ENCODE assay signal across 9 cellular contexts in genomic region chr2:102449370-102449974, GRCh38. TPM values are rescaled to one million over a fixed set of nuclear protein-coding genes. Genes with fewer than 3 reads are reported as not detected.
A peak's percentile ranks its signal among the peaks of the same experiment; 100 is the strongest.
DNase-seq lines count a peak whose midpoint lies in the region; ATAC-seq, FAIRE-seq and TF ChIP-seq lines count a peak whose summit lies in the region.
"Had no signal": no experiment of that assay in that cellular context is flagged by ENCODE, and none has a peak within 500 bp of the region (broad histone marks: within the 10 kb centered on the region; RNA-seq: fewer than 3 reads in every experiment).

No MANE protein-coding gene starts in this region.

- no peak overlapping the region for H3K27ac Mint-ChIP-seq in activated T-cell treated with anti-CD3 and anti-CD28 coated beads, Interleukin-2, amount 50 U/mL, for 24 hours

- H3K9me3 Mint-ChIP-seq in activated T-cell treated with anti-CD3 and anti-CD28 coated beads, Interleukin-2, amount 50 U/mL, for 24 hours: no peaks in the 10 kb centered on the region
- H3K9me3 Mint-ChIP-seq: natural killer cell treated with Interleukin-12 subunit alpha and Interleukin-12 subunit beta and Interleukin-15 and Interleukin-18, amount 100 ng/mL, for 72 hours had no signal

- peaks cover 11% of the 10 kb centered on the region for H3K4me1 Mint-ChIP-seq in activated T-cell treated with anti-CD3 and anti-CD28 coated beads, Interleukin-2, amount 50 U/mL, for 24 hours (ENCODE audit: low read depth)

- TF ChIP-seq CTCF in GM12874 (IDR thresholded peaks at IDR 0.05; ENCODE audit: insufficient read depth, low read depth, low read length) (peak; percentile 47; the same call in 1 of the 2 replicates), fibroblast of villous mesenchyme (IDR thresholded peaks at IDR 0.05; ENCODE audit: insufficient read depth, low read depth, low read length) (peak; percentile 66)

- no peak overlapping the region for H3K4me3 Mint-ChIP-seq in activated T-cell treated with anti-CD3 and anti-CD28 coated beads, Interleukin-2, amount 50 U/mL, for 24 hours
- H3K4me3 Mint-ChIP-seq: natural killer cell treated with Interleukin-12 subunit alpha and Interleukin-12 subunit beta and Interleukin-15 and Interleukin-18, amount 100 ng/mL, for 72 hours had no signal

- no peak overlapping the region for H3K4me3 ChIP-seq in fibroblast of villous mesenchyme (ENCODE audit: low read depth, low read length)

- no peaks in the 10 kb centered on the region for H3K27me3 Mint-ChIP-seq in activated T-cell treated with anti-CD3 and anti-CD28 coated beads, Interleukin-2, amount 50 U/mL, for 24 hours
- H3K27me3 Mint-ChIP-seq: natural killer cell treated with Interleukin-12 subunit alpha and Interleukin-12 subunit beta and Interleukin-15 and Interleukin-18, amount 100 ng/mL, for 72 hours had no signal

- ATAC-seq in HG02763 (IDR thresholded peaks at IDR 0.05; ENCODE audit: unreplicated experiment): no peak

- peak; percentile 76 for DNase-seq in OCI-M1 (lab: John Stamatoyannopoulos, UW)
- DNase-seq in activated T-cell treated with anti-CD3 and anti-CD28 coated beads, Interleukin-2, amount 50 U/mL, for 24 hours: peak; percentile 76
- peak; percentile 54 for DNase-seq in fibroblast of villous mesenchyme (ENCODE audit: low read depth)
- peak; percentile 32 for DNase-seq in retina
- DNase-seq in NCI-H2029 (lab: John Stamatoyannopoulos, UW): no peak

- H3K36me3 Mint-ChIP-seq in activated T-cell treated with anti-CD3 and anti-CD28 coated beads, Interleukin-2, amount 50 U/mL, for 24 hours (ENCODE audit: low read depth): peaks cover 49% of the 10 kb centered on the region

- peak; percentile 92 for FAIRE-seq in A204.1 (lab: Jason Lieb, UNC)

RNA-seq across cellular contexts. Expression of gene SLC9A4, which starts 23.6 kb away (rescaled TPM):
- under 0.01 TPM in 1 of 2 replicates, not detected in the other for total RNA-seq in fibroblast of villous mesenchyme

RNA-seq across cellular contexts. Expression of gene IL18RAP, which starts 26.5 kb away (rescaled TPM):
- total RNA-seq in fibroblast of villous mesenchyme: not detected in 2 replicates
